In genomic region chr9:80485420-80485819, GRCh38 we compare ENCODE assay signal across 24 cellular contexts.
A peak's percentile ranks its signal among the peaks of the same experiment; 100 is the strongest.
DNase-seq lines count a peak whose midpoint lies in the region; ATAC-seq, FAIRE-seq and TF ChIP-seq lines count a peak whose summit lies in the region.
"Had no signal": no experiment of that assay in that cellular context is flagged by ENCODE, and none has a peak within 500 bp of the region (broad histone marks: within the 10 kb centered on the region; RNA-seq: fewer than 3 reads in every experiment).

No MANE protein-coding gene starts in this region.

- ATAC-seq in HepG2 (no peak), right lobe of liver (no peak), PC-3 (no peak), HG02623 (IDR thresholded peaks at IDR 0.05; ENCODE audit: unreplicated experiment) (no peak), left ventricle myocardium superior (no peak)

- H4K20me1 ChIP-seq in HepG2 (ENCODE audit: insufficient read depth, low read length) (no peaks in the 10 kb centered on the region), PC-3 (ENCODE audit: low read length) (no peaks in the 10 kb centered on the region)

- no peaks in the 10 kb centered on the region for H3K36me3 ChIP-seq in HepG2 (replicated peaks in 1 of 2; ENCODE audit: control insufficient read depth in 1 of 2, insufficient read depth in 2 of 2, low read length in 2 of 2)
- H3K36me3 ChIP-seq in right lobe of liver = no peaks in the 10 kb centered on the region
- no peaks in the 10 kb centered on the region for H3K36me3 ChIP-seq in PC-3 (ENCODE audit: low read depth, low read length)
- H3K36me3 ChIP-seq in ovary = no peaks in the 10 kb centered on the region

- no peaks in the 10 kb centered on the region for H3K9me2 ChIP-seq in PC-3 (replicated peaks; ENCODE audit: low read length)

- H3K4me3 ChIP-seq in HepG2 (replicated peaks in 1 of 3; ENCODE audit: insufficient read depth in 1 of 3, low read depth in 2 of 3, low read length in 3 of 3) (no peak overlapping the region), right lobe of liver (no peak overlapping the region), PC-3 (ENCODE audit: low read length) (no peak overlapping the region), ovary (no peak overlapping the region)
- H3K4me3 ChIP-seq: PC-9 had no signal

- CTCF ChIA-PET in HepG2 (lab: Yijun Ruan, JAX; ENCODE audit: low intra/inter-chr PET ratio, low total read pairs) = no interaction called here
- CTCF ChIA-PET in PC-3 (lab: Charles Lee) = no interaction called here

- no peak overlapping the region for H3K4me2 ChIP-seq in HepG2 (ENCODE audit: low read depth, low read length)
- H3K4me2 ChIP-seq in PC-3 (ENCODE audit: low read length) = no peak overlapping the region
- H3K4me2 ChIP-seq: PC-9 had no signal

- H3K9ac ChIP-seq in HepG2 (ENCODE audit: insufficient read depth, low read depth, low read length) (no peak overlapping the region), PC-3 (ENCODE audit: low read length) (no peak overlapping the region)

- in situ Hi-C loops in HepG2 (cut with HindIII; ENCODE audit: extremely low pct_ligation_motif_present, low pct_unique_long_range_greater_than_20kb) = no loop called here

- no peaks in the 10 kb centered on the region for H3K27me3 ChIP-seq in HepG2 (ENCODE audit: control insufficient read depth in 1 of 2, insufficient read depth in 2 of 2, low read length in 2 of 2)
- no peaks in the 10 kb centered on the region for H3K27me3 ChIP-seq in right lobe of liver
- H3K27me3 ChIP-seq in PC-3 (ENCODE audit: low read length) = no peaks in the 10 kb centered on the region
- H3K27me3 ChIP-seq in ovary = no peaks in the 10 kb centered on the region

- TF ChIP-seq POLR2A in HepG2 (IDR thresholded peaks at IDR 0.05; ENCODE audit: insufficient read depth in 1 of 2, low read depth in 2 of 2, low read length in 2 of 2) (no peak), right lobe of liver (IDR thresholded peaks at IDR 0.05) (no peak), ovary (IDR thresholded peaks at IDR 0.05) (no peak)

- H3K9me3 ChIP-seq in HepG2 (ENCODE audit: low read length) = peaks cover 84% of the 10 kb centered on the region
- no peaks in the 10 kb centered on the region for H3K9me3 ChIP-seq in right lobe of liver
- H3K9me3 ChIP-seq in PC-3 (ENCODE audit: low read length) = no peaks in the 10 kb centered on the region
- H3K9me3 ChIP-seq in ovary = no peaks in the 10 kb centered on the region

- H3K4me1 ChIP-seq in HepG2 (ENCODE audit: insufficient read depth, low read length) (no peaks in the 10 kb centered on the region), right lobe of liver (no peaks in the 10 kb centered on the region), PC-3 (ENCODE audit: insufficient read depth, low read length) (no peaks in the 10 kb centered on the region), ovary (ENCODE audit: insufficient read depth) (no peaks in the 10 kb centered on the region)

- no TSS peak for BruUV-seq in HepG2 (replicated peaks; lab: Mats Ljungman, UMichigan)
- no TSS peak for BruUV-seq in PC-3 (replicated peaks; lab: Mats Ljungman, UMichigan)

- no peak for TF ChIP-seq EP300 in HepG2 (IDR thresholded peaks at IDR 0.05; ENCODE audit: low read depth in 2 of 2, low read length in 2 of 2)
- no peak for TF ChIP-seq EP300 in HepG2 (CRISPR knock-in tag; IDR thresholded peaks at IDR 0.05; ENCODE audit: borderline replicate concordance)
- no peak for TF ChIP-seq EP300 in ovary (IDR thresholded peaks at IDR 0.05)

- no peak overlapping the region for H2AFZ ChIP-seq in HepG2 (ENCODE audit: low read length)
- H2AFZ ChIP-seq in PC-3 (ENCODE audit: low read length) = no peak overlapping the region
- H2AFZ ChIP-seq: PC-9 had no signal

- intact Hi-C loops in HepG2 (cut with micrococcal nuclease; ENCODE audit: unreplicated experiment) (no loop called here), right lobe of liver (cut with DNase I) (no loop called here), PC-3 (cut with micrococcal nuclease) (no loop called here), ovary (cut with DNase I) (no loop called here), left ventricle myocardium superior (cut with micrococcal nuclease) (no loop called here)

- POLR2A ChIA-PET in HepG2 (lab: Yijun Ruan, JAX) (no interaction called here), PC-3 (lab: Charles Lee; ENCODE audit: unreplicated experiment) (no interaction called here)

- H3F3A ChIP-seq in PC-3 (ENCODE audit: low read length, unreplicated experiment) = no peaks in the 10 kb centered on the region

- H3K79me2 ChIP-seq in HepG2 (ENCODE audit: insufficient read depth, low read length) (no peaks in the 10 kb centered on the region), PC-3 (ENCODE audit: low read length) (no peaks in the 10 kb centered on the region)

- no peak for DNase-seq in HepG2 (ENCODE audit: low spot score)
- no peak for DNase-seq in right lobe of liver
- peak; percentile 37 for DNase-seq in PC-3
- DNase-seq in iris pigment epithelial cell (ENCODE audit: low read depth) = peak; percentile 29
- DNase-seq in activated CD4-positive, alpha-beta T cell treated with anti-CD3 and anti-CD28 coated beads for 48 hours = no peak
- DNase-seq in ovary = no peak
- DNase-seq in left ventricle myocardium superior = no peak
- DNase-seq: 8988T; Calu3; CD8-positive, alpha-beta memory T cell; GF-D8; H7; HFFc6; KG1; MV-4-11; NCI-H1694 treated with DMSO at 0.1 percent for 48 hours; NCI-H446; NCI-H526; PC-9; RPMI8226; SHP77; SW 1271 had no signal

- H3K27ac ChIP-seq in HepG2 (ENCODE audit: extremely low read length, insufficient read depth, low read length) (no peak overlapping the region), right lobe of liver (no peak overlapping the region), PC-3 (ENCODE audit: low read length) (no peak overlapping the region), ovary (no peak overlapping the region)
- H3K27ac ChIP-seq: C4-2B, PC-9 had no signal

- TF ChIP-seq CTCF in HepG2 (CRISPR knock-in tag; IDR thresholded peaks at IDR 0.05) (no peak), right lobe of liver (IDR thresholded peaks at IDR 0.05) (no peak), PC-3 (conservative IDR thresholded peaks at IDR 0.05; ENCODE audit: low read depth, low read length) (no peak), ovary (IDR thresholded peaks at IDR 0.05) (no peak)

- no peak for TF ChIP-seq RAD21 in HepG2 (CRISPR knock-in tag; IDR thresholded peaks at IDR 0.05)

- no peak for FAIRE-seq in HepG2 (lab: Jason Lieb, UNC)

TF ChIP-seq in HepG2, 621 proteins besides CTCF, POLR2A, EP300 and RAD21:
- peak; percentile 26; the same call in 1 of the 2 replicates for TF ChIP-seq NFE2L2 (IDR thresholded peaks at IDR 0.05; ENCODE audit: low read length)
- TF ChIP-seq MAFF (IDR thresholded peaks at IDR 0.05; ENCODE audit: low read depth, low read length) = peak; percentile 95
- no peak for TF ChIP-seq CBX1 (IDR thresholded peaks at IDR 0.05; ENCODE audit: low read depth)
- no peak for TF ChIP-seq ZNF782 (CRISPR knock-in tag; IDR thresholded peaks at IDR 0.05; ENCODE audit: borderline replicate concordance)
- TF ChIP-seq, protein P1, sequence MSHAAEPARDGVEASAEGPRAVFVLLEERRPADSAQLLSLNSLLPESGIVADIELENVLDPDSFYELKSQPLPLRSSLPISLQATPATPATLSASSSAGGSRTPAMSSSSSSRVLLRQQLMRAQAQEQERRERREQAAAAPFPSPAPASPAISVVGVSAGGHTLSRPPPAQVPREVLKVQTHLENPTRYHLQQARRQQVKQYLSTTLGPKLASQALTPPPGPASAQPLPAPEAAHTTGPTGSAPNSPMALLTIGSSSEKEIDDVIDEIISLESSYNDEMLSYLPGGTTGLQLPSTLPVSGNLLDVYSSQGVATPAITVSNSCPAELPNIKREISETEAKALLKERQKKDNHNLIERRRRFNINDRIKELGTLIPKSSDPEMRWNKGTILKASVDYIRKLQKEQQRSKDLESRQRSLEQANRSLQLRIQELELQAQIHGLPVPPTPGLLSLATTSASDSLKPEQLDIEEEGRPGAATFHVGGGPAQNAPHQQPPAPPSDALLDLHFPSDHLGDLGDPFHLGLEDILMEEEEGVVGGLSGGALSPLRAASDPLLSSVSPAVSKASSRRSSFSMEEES (CRISPR knock-in tag; IDR thresholded peaks at IDR 0.05) = no peak
- TF ChIP-seq MAFK (conservative IDR thresholded peaks at IDR 0.05 in 1 of 2, IDR thresholded peaks at IDR 0.05 in 1 of 2; ENCODE audit: low read length in 2 of 2) = peak; percentile 95 to 97

Comparison
In these comparisons a context has a peak if more than half of its experiments do, and no peak if none do; other contexts are left out.
1. DNase-seq: peak in PC-3 (single experiment) and iris pigment epithelial cell (single experiment); none in HepG2 (single experiment), right lobe of liver (0 of 3), activated CD4-positive, alpha-beta T cell treated with anti-CD3 and anti-CD28 coated beads for 48 hours (single experiment), ovary (0 of 5) and left ventricle myocardium superior (single experiment).